Comparison of ENCODE assay signal across 8 cellular contexts in genomic region chr7:8217200-8218068, GRCh38. TPM values are rescaled to one million over a fixed set of nuclear protein-coding genes. Genes with fewer than 3 reads are reported as not detected.
DNase-seq lines count a peak whose midpoint lies in the region; ATAC-seq and TF ChIP-seq lines count a peak whose summit lies in the region.

No MANE protein-coding gene starts in this region.

- H3K4me3 Mint-ChIP-seq in activated T-helper 17 cell treated with anti-CD3 and anti-CD28 coated beads, Interleukin-2, amount 50 U/mL, for 72 hours, result no peak overlapping the region

- H3K4me1 Mint-ChIP-seq in activated T-helper 17 cell treated with anti-CD3 and anti-CD28 coated beads, Interleukin-2, amount 50 U/mL, for 72 hours, result no peaks in the 10 kb centered on the region

- H3K4me3 ChIP-seq in heart left ventricle, result no peak overlapping the region
- no peak overlapping the region for H3K4me3 ChIP-seq in sigmoid colon

- H3K9me3 ChIP-seq in heart left ventricle (no peaks in the 10 kb centered on the region), sigmoid colon (no peaks in the 10 kb centered on the region)

- H3K27ac ChIP-seq in heart left ventricle (no peak overlapping the region), sigmoid colon (no peak overlapping the region)

- intact Hi-C loops in heart left ventricle (cut with DNase I) (loop anchor here (5.0 to 10.0 kb wide), 10 partner anchors 80 to 1113 kb away; no protein-coding TSS in a partner anchor), sigmoid colon (cut with DNase I) (loop anchor here (1.0 to 5.0 kb wide), 6 partner anchors 249 to 1115 kb away; partner anchors contain the start of gene GLCCI1)

- TF ChIP-seq POLR2A in heart left ventricle (IDR thresholded peaks at IDR 0.05), result no peak
- TF ChIP-seq POLR2A in sigmoid colon (IDR thresholded peaks at IDR 0.05), result no peak

- H3K4me1 ChIP-seq in heart left ventricle, result peaks cover 0 to 24% (median 7%) of the 10 kb centered on the region in 12 donors
- H3K4me1 ChIP-seq in sigmoid colon, result peaks cover 0 to 33% (median 26%) of the 10 kb centered on the region in 4 donors

- peak; percentile 47 to 90 (median 78) for TF ChIP-seq CTCF in heart left ventricle (IDR thresholded peaks at IDR 0.05)
- TF ChIP-seq CTCF in sigmoid colon (IDR thresholded peaks at IDR 0.05), result peak; percentile 44 to 76 (median 75)

- no peaks in the 10 kb centered on the region for H3K27me3 ChIP-seq in heart left ventricle
- no peaks in the 10 kb centered on the region for H3K27me3 ChIP-seq in sigmoid colon

- no peak overlapping the region for H3K27ac Mint-ChIP-seq in activated T-helper 17 cell treated with anti-CD3 and anti-CD28 coated beads, Interleukin-2, amount 50 U/mL, for 72 hours

- no peak for TF ChIP-seq EP300 in sigmoid colon (IDR thresholded peaks at IDR 0.05)

- WGBS in heart left ventricle, 4 donors, result 49 to 55% (median 52%) methylated on average over 7 of the region's 7 CpGs
- WGBS in sigmoid colon, 2 donors, result 60 to 65% methylated on average over 7 of the region's 7 CpGs

- H3K27me3 Mint-ChIP-seq in activated T-helper 17 cell treated with anti-CD3 and anti-CD28 coated beads, Interleukin-2, amount 50 U/mL, for 72 hours, result no peaks in the 10 kb centered on the region

- ATAC-seq in HG03135 (IDR thresholded peaks at IDR 0.05; ENCODE audit: unreplicated experiment), result peak; percentile 72
- ATAC-seq in activated T-helper 17 cell treated with anti-CD3 and anti-CD28 coated beads, Interleukin-2, amount 50 U/mL, for 72 hours (replicated peaks), result peak; percentile 32
- ATAC-seq in heart left ventricle, result peak in 2 of 4 donors; percentile 37 to 45
- ATAC-seq in GM19023 (IDR thresholded peaks at IDR 0.05; ENCODE audit: unreplicated experiment), result no peak

- H3K36me3 ChIP-seq in heart left ventricle (peaks cover 0 to 52% (median 18%) of the 10 kb centered on the region in 9 donors), sigmoid colon (no peaks in the 10 kb centered on the region)

- no peaks in the 10 kb centered on the region for H3K9me3 Mint-ChIP-seq in activated T-helper 17 cell treated with anti-CD3 and anti-CD28 coated beads, Interleukin-2, amount 50 U/mL, for 72 hours

- no peaks in the 10 kb centered on the region for H3K36me3 Mint-ChIP-seq in activated T-helper 17 cell treated with anti-CD3 and anti-CD28 coated beads, Interleukin-2, amount 50 U/mL, for 72 hours (ENCODE audit: low read depth)

- DNase-seq in Daoy (ENCODE audit: low read depth) (peak; percentile 27), NCI-H226 (peak; percentile 29), heart left ventricle (peak in 1 of 5 donors; percentile 33), sigmoid colon (no peak), GF-D8 (lab: John Stamatoyannopoulos, UW) (no peak)

RNA-seq across cellular contexts. Expression of gene ICA1, which starts 44.5 kb away (rescaled TPM):
- 15.1 and 18.1 TPM in 2 replicates for total RNA-seq in Daoy (2014; rRNA removed; shearing (Covaris generic))
- 1 to 10 TPM; 1.4 to 9.7 TPM for total RNA-seq in activated T-helper 17 cell treated with anti-CD3 and anti-CD28 coated beads, Interleukin-2, amount 50 U/mL, for 72 hours
- total RNA-seq in heart left ventricle, result 10 to 100 TPM; 37.5 to 74.4 (median 58.7) TPM
- polyA plus RNA-seq in heart left ventricle, result 10 to 100 TPM; 23.8 to 28.8 TPM
- total RNA-seq in sigmoid colon, result 1 to 10 TPM; 4.8 to 8.7 (median 7.4) TPM
- polyA plus RNA-seq in sigmoid colon, result 10 to 100 TPM; 24.9 to 40.7 (median 28.8) TPM

Comparison
In these comparisons a context has a peak if more than half of its experiments do, and no peak if none do; other contexts are left out.
1. DNase-seq: peak in Daoy (single experiment) and NCI-H226 (single experiment); none in sigmoid colon (single experiment) and GF-D8 (single experiment).